ENCODE assay signal across 10 cellular contexts in the genomic region with DNA sequence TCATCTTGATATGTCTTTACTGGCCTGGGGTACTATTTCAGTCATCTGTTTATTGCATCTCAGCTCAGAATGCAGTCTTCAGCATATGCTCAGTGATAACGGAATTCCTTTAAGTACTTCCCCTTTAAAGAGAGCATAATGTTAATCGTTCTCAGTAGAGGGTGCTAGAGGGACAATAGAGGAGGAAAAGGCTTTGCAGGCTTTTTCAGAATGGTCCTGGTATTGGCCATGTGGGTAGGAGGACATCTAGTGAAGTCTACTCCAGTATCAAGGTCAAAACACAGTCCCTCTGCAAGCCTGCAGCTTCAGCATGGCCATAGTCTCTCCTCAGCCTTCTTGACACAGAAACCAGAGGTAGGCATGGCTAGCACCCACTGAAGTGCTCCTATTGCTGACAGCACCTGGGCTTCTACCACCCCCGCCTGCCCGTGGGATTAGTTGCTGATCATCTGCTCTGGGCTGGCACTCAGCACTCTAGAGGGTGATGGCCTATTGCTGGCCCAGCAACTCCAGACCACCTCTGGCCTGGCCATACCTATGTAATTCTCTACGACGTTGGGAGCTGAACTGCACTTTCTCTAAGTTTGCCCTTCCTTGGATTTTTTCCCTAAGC.
DNase-seq lines count a peak whose midpoint lies in the region; ATAC-seq and TF ChIP-seq lines count a peak whose summit lies in the region.
"Had no signal": no experiment of that assay in that cellular context is flagged by ENCODE, and none has a peak within 500 bp of the region (broad histone marks: within the 10 kb centered on the region; RNA-seq: fewer than 3 reads in every experiment).

No MANE protein-coding gene starts in this region.

- H3K4me1 Mint-ChIP-seq in neural progenitor cell = no peaks in the 10 kb centered on the region

- no peaks in the 10 kb centered on the region for H3K4me1 ChIP-seq in neural progenitor cell

- H3K27me3 ChIP-seq in SU-DHL-6 (ENCODE audit: low read length) (no peaks in the 10 kb centered on the region), neural progenitor cell (no peaks in the 10 kb centered on the region)

- no peaks in the 10 kb centered on the region for H3K36me3 ChIP-seq in SU-DHL-6 (ENCODE audit: low read length)
- no peaks in the 10 kb centered on the region for H3K36me3 ChIP-seq in neural progenitor cell

- in situ Hi-C loops in GM13976 (cut with MboI; ENCODE audit: low sequenced_read_pairs, unreplicated experiment) = loop anchor here (25.0 kb wide), 1 partner anchor 649 kb away; no protein-coding TSS in a partner anchor

- ATAC-seq in HG02852 (IDR thresholded peaks at IDR 0.05; ENCODE audit: unreplicated experiment) = peak; percentile 54
- no peak for ATAC-seq in HG02759 (IDR thresholded peaks at IDR 0.05; ENCODE audit: unreplicated experiment)
- ATAC-seq: K562 had no signal

- H3K4me3 ChIP-seq in SU-DHL-6 (ENCODE audit: insufficient read depth, low read length, poor library complexity, severe bottlenecking) (no peak overlapping the region), neural progenitor cell (no peak overlapping the region)
- H3K4me3 ChIP-seq: K562 had no signal

- no peaks in the 10 kb centered on the region for H3K9me2 ChIP-seq in SU-DHL-6 (replicated peaks; ENCODE audit: insufficient read depth, low read length)

- H3K9me3 Mint-ChIP-seq in neural progenitor cell = no peaks in the 10 kb centered on the region
- H3K9me3 Mint-ChIP-seq: dendritic cell treated with granulocyte-macrophage colony-stimulating factor and Interleukin-4, amounts not matched to agents 40 ng/mL and 50 ng/mL, for 4 days had no signal

- H4K20me1 ChIP-seq in SU-DHL-6 (ENCODE audit: low read depth, low read length) (no peaks in the 10 kb centered on the region), neural progenitor cell (ENCODE audit: low read depth) (no peaks in the 10 kb centered on the region)

- H3K9me3 ChIP-seq in SU-DHL-6 (ENCODE audit: insufficient read depth, low read length) (no peaks in the 10 kb centered on the region), neural progenitor cell (ENCODE audit: low read depth) (no peaks in the 10 kb centered on the region)

- peak; percentile 26 for TF ChIP-seq CTCF in SU-DHL-6 (IDR thresholded peaks at IDR 0.05; ENCODE audit: insufficient read depth, low read length, poor library complexity, severe bottlenecking)
- TF ChIP-seq CTCF in neural progenitor cell (IDR thresholded peaks at IDR 0.05) = peak; percentile 40
- no peak for TF ChIP-seq CTCF in GM13976 (IDR thresholded peaks at IDR 0.05; ENCODE audit: borderline replicate concordance, control extremely low read depth, extremely low read depth, insufficient read depth, missing control alignments)

- H3K4me3 Mint-ChIP-seq in neural progenitor cell = no peak overlapping the region
- H3K4me3 Mint-ChIP-seq: dendritic cell treated with granulocyte-macrophage colony-stimulating factor and Interleukin-4, amounts not matched to agents 40 ng/mL and 50 ng/mL, for 4 days had no signal

- peaks cover 2% of the 10 kb centered on the region for H3K27me3 Mint-ChIP-seq in neural progenitor cell (ENCODE audit: insufficient read depth, low read depth)
- H3K27me3 Mint-ChIP-seq: dendritic cell treated with granulocyte-macrophage colony-stimulating factor and Interleukin-4, amounts not matched to agents 40 ng/mL and 50 ng/mL, for 4 days had no signal

- no peaks in the 10 kb centered on the region for H3F3A ChIP-seq in SU-DHL-6 (ENCODE audit: insufficient read depth)
- H3F3A ChIP-seq in neural progenitor cell (ENCODE audit: low read depth) = no peaks in the 10 kb centered on the region

- H3K79me2 ChIP-seq in SU-DHL-6 (ENCODE audit: insufficient read depth, low read length) = no peaks in the 10 kb centered on the region
- no peaks in the 10 kb centered on the region for H3K79me2 ChIP-seq in neural progenitor cell (ENCODE audit: low read depth)

- DNase-seq in NCI-H2107 treated with DMSO at 0.1 percent for 48 hours (lab: John Stamatoyannopoulos, UW; ENCODE audit: unreplicated experiment) (peak; percentile 31), NCI-H2107 (lab: John Stamatoyannopoulos, UW) (no peak), neural progenitor cell (ENCODE audit: low spot score) (peak; percentile 35), GM13976 (ENCODE audit: low spot score) (no peak), middle frontal gyrus (ENCODE audit: extremely low spot score, low spot score) (no peak)

- no peak overlapping the region for H3K27ac Mint-ChIP-seq in neural progenitor cell
- H3K27ac Mint-ChIP-seq: dendritic cell treated with granulocyte-macrophage colony-stimulating factor and Interleukin-4, amounts not matched to agents 40 ng/mL and 50 ng/mL, for 4 days had no signal

- H3K36me3 Mint-ChIP-seq in neural progenitor cell = no peaks in the 10 kb centered on the region

- no peak overlapping the region for H3K4me2 ChIP-seq in SU-DHL-6 (ENCODE audit: low read depth, low read length, poor library complexity, severe bottlenecking)
- no peak overlapping the region for H3K4me2 ChIP-seq in neural progenitor cell

- H3K9ac ChIP-seq in SU-DHL-6 (ENCODE audit: low read length) (no peak overlapping the region), neural progenitor cell (no peak overlapping the region)

- H3K27ac ChIP-seq in SU-DHL-6 (ENCODE audit: low read depth, low read length) (no peak overlapping the region), neural progenitor cell (no peak overlapping the region)

- H2AFZ ChIP-seq in SU-DHL-6 (ENCODE audit: low read depth, low read length, severe bottlenecking) = no peak overlapping the region
- H2AFZ ChIP-seq in neural progenitor cell (replicated peaks) = no peak overlapping the region

Comparison
In these comparisons a context has a peak if more than half of its experiments do, and no peak if none do; other contexts are left out.
1. DNase-seq: peak in NCI-H2107 treated with DMSO at 0.1 percent for 48 hours (single experiment) and neural progenitor cell (single experiment); none in NCI-H2107 (single experiment), GM13976 (single experiment) and middle frontal gyrus (single experiment).